1 cellular context compared by ENCODE assay signal in the genomic region with DNA sequence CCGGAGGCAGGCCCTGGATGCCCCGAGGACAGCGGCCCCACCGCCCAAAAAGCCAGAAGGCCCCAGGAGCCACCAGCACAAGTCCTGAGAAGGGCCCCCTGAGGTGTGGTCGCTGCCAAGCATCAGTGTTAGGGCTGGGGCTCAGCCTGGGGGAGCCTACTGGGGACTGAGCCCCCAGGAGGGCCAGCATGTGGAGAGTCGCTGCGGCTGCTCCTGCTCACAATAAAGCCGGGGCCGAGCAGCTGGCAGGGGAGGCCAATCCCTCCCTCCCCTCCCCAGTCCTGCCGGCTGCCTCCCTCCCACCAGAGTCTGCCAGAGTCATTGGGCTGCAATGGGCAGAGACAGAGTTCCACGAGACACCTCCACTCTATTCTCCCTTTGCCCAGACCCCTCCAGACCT.
TF ChIP-seq lines count a peak whose summit lies in the region.

No MANE protein-coding gene starts in this region.

TF ChIP-seq in K562, 482 proteins besides CTCF, POLR2A, EP300 and RAD21:
- peak; percentile 53; the same call in 1 of the 2 replicates for TF ChIP-seq POLR2G (IDR thresholded peaks at IDR 0.05; ENCODE audit: low read depth, low read length)
- TF ChIP-seq GABPA (tag; conservative IDR thresholded peaks at IDR 0.05; ENCODE audit: low read depth), result no peak
TF ChIP-seq in K562: peak in this region for 1.
